8 cellular contexts compared by ENCODE assay signal in genomic region chr14:69726761-69727511, GRCh38. TPM values are rescaled to one million over a fixed set of nuclear protein-coding genes. Genes with fewer than 3 reads are reported as not detected.
DNase-seq lines count a peak whose midpoint lies in the region; ATAC-seq and TF ChIP-seq lines count a peak whose summit lies in the region.

No MANE protein-coding gene starts in this region.

- H3K27me3 Mint-ChIP-seq in activated T-helper 2 cell treated with anti-CD3 and anti-CD28 coated beads, Interferon-gamma antibody, Interleukin-2, Interleukin-4, amounts not matched to agents 10 μg/mL and 5 μg/mL and 100 μg/mL, durations not matched to agents 14 hours and 24 hours and 36 hours (ENCODE audit: low read depth) = peaks cover 5% of the 10 kb centered on the region
- H3K27me3 Mint-ChIP-seq in nephron (ENCODE audit: low read depth) = peaks cover 3% of the 10 kb centered on the region

- H3K36me3 ChIP-seq in HUES48 (ENCODE audit: control insufficient read depth, insufficient read depth, low read length) = no peaks in the 10 kb centered on the region

- H3K4me1 ChIP-seq in HUES48 (ENCODE audit: control insufficient read depth, insufficient read depth, low read length) = no peaks in the 10 kb centered on the region

- H3K27me3 ChIP-seq in HUES48 (ENCODE audit: control insufficient read depth, insufficient read depth, low read length) = peaks cover 10% of the 10 kb centered on the region; the same call in 1 of the 2 replicates

- no peaks in the 10 kb centered on the region for H3K36me3 Mint-ChIP-seq in activated T-helper 2 cell treated with anti-CD3 and anti-CD28 coated beads, Interferon-gamma antibody, Interleukin-2, Interleukin-4, amounts not matched to agents 10 μg/mL and 5 μg/mL and 100 μg/mL, durations not matched to agents 14 hours and 24 hours and 36 hours (ENCODE audit: low read depth)
- H3K36me3 Mint-ChIP-seq in nephron (ENCODE audit: low read depth) = no peaks in the 10 kb centered on the region

- intact Hi-C loops in activated T-helper 2 cell treated with anti-CD3 and anti-CD28 coated beads, Interferon-gamma antibody, Interleukin-2, Interleukin-4, amounts not matched to agents 10 μg/mL and 5 μg/mL and 100 μg/mL, durations not matched to agents 14 hours and 24 hours and 36 hours (cut with micrococcal nuclease) = loop anchor here (1.0 to 2.0 kb wide), 3 partner anchors 40 to 142 kb away; partner anchors contain the start of gene SRSF5

- no peaks in the 10 kb centered on the region for H3K9me3 Mint-ChIP-seq in activated T-helper 2 cell treated with anti-CD3 and anti-CD28 coated beads, Interferon-gamma antibody, Interleukin-2, Interleukin-4, amounts not matched to agents 10 μg/mL and 5 μg/mL and 100 μg/mL, durations not matched to agents 14 hours and 24 hours and 36 hours
- no peaks in the 10 kb centered on the region for H3K9me3 Mint-ChIP-seq in nephron

- no peak overlapping the region for H3K27ac ChIP-seq in HUES48 (ENCODE audit: low read depth, low read length)

- no peak overlapping the region for H3K9ac ChIP-seq in HUES48 (ENCODE audit: low read depth, low read length)

- H3K27ac Mint-ChIP-seq in activated T-helper 2 cell treated with anti-CD3 and anti-CD28 coated beads, Interferon-gamma antibody, Interleukin-2, Interleukin-4, amounts not matched to agents 10 μg/mL and 5 μg/mL and 100 μg/mL, durations not matched to agents 14 hours and 24 hours and 36 hours = peak overlapping the region; percentile 20
- H3K27ac Mint-ChIP-seq in nephron = peak overlapping the region in 2 of 3 experiments; percentile 30 to 42

- H3K4me3 ChIP-seq in HUES48 (ENCODE audit: low read depth, low read length) = peak overlapping the region; percentile 58
- peak overlapping the region; percentile 34 for H3K4me3 ChIP-seq in fibroblast of pulmonary artery (replicated peaks; ENCODE audit: low read depth, low read length)

- H3K4me3 Mint-ChIP-seq in activated T-helper 2 cell treated with anti-CD3 and anti-CD28 coated beads, Interferon-gamma antibody, Interleukin-2, Interleukin-4, amounts not matched to agents 10 μg/mL and 5 μg/mL and 100 μg/mL, durations not matched to agents 14 hours and 24 hours and 36 hours (ENCODE audit: low read depth) = peak overlapping the region; percentile 52
- H3K4me3 Mint-ChIP-seq in nephron = peak overlapping the region; percentile 52 to 69 (median 53)

- DNase-seq in COLO829 (ENCODE audit: low spot score) (peak; percentile 70), fibroblast of pulmonary artery (ENCODE audit: low read depth) (peak; percentile 82)
- DNase-seq in activated T-helper 2 cell treated with anti-CD3 and anti-CD28 coated beads, Interferon-gamma antibody, Interleukin-2, Interleukin-4, amounts not matched to agents 10 μg/mL and 5 μg/mL and 100 μg/mL, durations not matched to agents 14 hours and 24 hours and 36 hours (ENCODE audit: low spot score) = peak; percentile 73
- DNase-seq in stimulated activated naive CD8-positive, alpha-beta T cell treated with anti-CD3 and anti-CD28 coated beads, Interleukin-15, Interleukin-2, amounts not matched to agents 100 U/mL and 50 U/mL, for 24 hours = peak; percentile 88

- ATAC-seq in GM19463 (IDR thresholded peaks at IDR 0.05; ENCODE audit: unreplicated experiment) = peak; percentile 96
- peak; percentile 89 for ATAC-seq in stimulated activated naive CD8-positive, alpha-beta T cell treated with anti-CD3 and anti-CD28 coated beads, Interleukin-15, Interleukin-2, amounts not matched to agents 100 U/mL and 50 U/mL, for 24 hours

- TF ChIP-seq CTCF in fibroblast of pulmonary artery (IDR thresholded peaks at IDR 0.05; ENCODE audit: low read length, missing control alignments) (peak; percentile 93), nephron (IDR thresholded peaks at IDR 0.05; ENCODE audit: unreplicated experiment in 3 of 3) (peak; percentile 97 to 99 (median 98))

- H3K9me3 ChIP-seq in HUES48 (ENCODE audit: control insufficient read depth, insufficient read depth, low read length) = no peaks in the 10 kb centered on the region

- H3K4me1 Mint-ChIP-seq in activated T-helper 2 cell treated with anti-CD3 and anti-CD28 coated beads, Interferon-gamma antibody, Interleukin-2, Interleukin-4, amounts not matched to agents 10 μg/mL and 5 μg/mL and 100 μg/mL, durations not matched to agents 14 hours and 24 hours and 36 hours (ENCODE audit: low read depth) = peaks cover 24% of the 10 kb centered on the region
- H3K4me1 Mint-ChIP-seq in nephron = peaks cover 13% of the 10 kb centered on the region

TF ChIP-seq in PFSK-1, 5 proteins besides CTCF, POLR2A, EP300 and RAD21:
- no peak for TF ChIP-seq TAF1 (IDR thresholded peaks at IDR 0.05; ENCODE audit: borderline replicate concordance, insufficient read depth, low read length)
- TF ChIP-seq FOXP2 (optimal IDR thresholded peaks at IDR 0.05; ENCODE audit: borderline replicate concordance, extremely low read depth, extremely low read length, insufficient read depth) = peak; percentile 23
- TF ChIP-seq POLR2AphosphoS5 (IDR thresholded peaks at IDR 0.05; ENCODE audit: low read depth, low read length) = no peak

RNA-seq across cellular contexts. Expression of gene SRSF5, which starts 40.0 kb away (rescaled TPM):
- polyA plus RNA-seq in PFSK-1 (2012; ENCODE audit: insufficient read length, low read depth) = 77.9 TPM
- 316 and 358 TPM in 2 replicates for total RNA-seq in activated T-helper 2 cell treated with anti-CD3 and anti-CD28 coated beads, Interferon-gamma antibody, Interleukin-2, Interleukin-4, amounts not matched to agents 10 μg/mL and 5 μg/mL and 100 μg/mL, durations not matched to agents 14 hours and 24 hours and 36 hours
